In the genomic region with DNA sequence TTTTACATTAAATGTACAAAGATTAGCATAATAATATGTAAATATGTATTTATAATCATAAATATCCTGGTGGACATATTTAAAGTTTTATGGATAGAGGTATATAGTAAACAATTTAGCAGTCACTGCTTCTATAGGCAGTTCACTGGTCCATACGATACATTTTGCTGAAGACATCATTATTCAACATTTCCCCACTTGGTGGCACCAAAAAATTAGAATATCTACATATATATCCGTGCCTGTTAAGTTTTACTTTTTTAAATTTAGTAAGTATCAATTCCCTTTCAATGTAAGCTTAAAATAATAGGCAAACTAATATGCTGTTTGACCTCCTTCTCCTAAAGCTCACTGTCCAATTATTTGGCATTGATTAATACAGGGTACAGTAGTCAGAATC, we compare ENCODE assay signal across 8 cellular contexts.
DNase-seq lines count a peak whose midpoint lies in the region; ATAC-seq and TF ChIP-seq lines count a peak whose summit lies in the region.

No MANE protein-coding gene starts in this region.

- no peaks in the 10 kb centered on the region for H3K9me3 ChIP-seq in upper lobe of right lung

- H3K27ac ChIP-seq in upper lobe of right lung: no peak overlapping the region

- ATAC-seq in GM19043 (IDR thresholded peaks at IDR 0.05; ENCODE audit: low read depth, unreplicated experiment): peak; percentile 69
- no peak for ATAC-seq in upper lobe of right lung
- no peak for ATAC-seq in GM19324 (IDR thresholded peaks at IDR 0.05; ENCODE audit: low FRiP score, unreplicated experiment)

- H3K4me1 ChIP-seq in upper lobe of right lung: no peaks in the 10 kb centered on the region

- H3K4me3 ChIP-seq in AG09309 (ENCODE audit: control insufficient read depth, low read depth, low read length) (no peak overlapping the region), upper lobe of right lung (no peak overlapping the region)

- DNase-seq in AG09309 (ENCODE audit: low read depth): no peak
- peak; percentile 26 for DNase-seq in HT-29 (ENCODE audit: low spot score)
- peak; percentile 27 for DNase-seq in dedifferentiated amniotic fluid mesenchymal stem cell (ENCODE audit: extremely low spot score)
- no peak for DNase-seq in upper lobe of right lung
- no peak for DNase-seq in NCI-H2029 treated with DMSO at 0.1 percent for 48 hours (lab: John Stamatoyannopoulos, UW)
- DNase-seq in GM19240 (ENCODE audit: insufficient read length, low spot score): no peak

- no peaks in the 10 kb centered on the region for H3K27me3 ChIP-seq in upper lobe of right lung

- peaks cover 11% of the 10 kb centered on the region for H3K36me3 ChIP-seq in upper lobe of right lung

- intact Hi-C loops in upper lobe of right lung (cut with DNase I): no loop called here

- peak; percentile 3 for TF ChIP-seq CTCF in AG09309 (IDR thresholded peaks at IDR 0.05; ENCODE audit: control insufficient read depth, insufficient read depth, low read depth, low read length, missing control alignments)
- TF ChIP-seq CTCF in upper lobe of right lung (IDR thresholded peaks at IDR 0.05): no peak

Comparison
In these comparisons a context has a peak if more than half of its experiments do, and no peak if none do; other contexts are left out.
1. DNase-seq: peak in HT-29 (single experiment) and dedifferentiated amniotic fluid mesenchymal stem cell (single experiment); none in AG09309 (single experiment), upper lobe of right lung (single experiment), NCI-H2029 treated with DMSO at 0.1 percent for 48 hours (single experiment) and GM19240 (single experiment).